Comparison of ENCODE assay signal across 23 cellular contexts in genomic region chr9:130309689-130310455, GRCh38. TPM values are rescaled to one million over a fixed set of nuclear protein-coding genes. Genes with fewer than 3 reads are reported as not detected.
DNase-seq lines count a peak whose midpoint lies in the region; ATAC-seq, FAIRE-seq and TF ChIP-seq lines count a peak whose summit lies in the region.
"Had no signal": no experiment of that assay in that cellular context is flagged by ENCODE, and none has a peak within 500 bp of the region (broad histone marks: within the 10 kb centered on the region; RNA-seq: fewer than 3 reads in every experiment).

No MANE protein-coding gene starts in this region.

- H3K4me3 Mint-ChIP-seq in neural progenitor cell: no peak overlapping the region
- H3K4me3 Mint-ChIP-seq: CD4-positive, alpha-beta memory T cell had no signal

- ATAC-seq in Right ventricle myocardium inferior (no peak), left cardiac atrium (no peak), HepG2 (no peak), right lobe of liver (no peak)
- ATAC-seq: A549, HCT116 had no signal

- H3K27ac ChIP-seq in HepG2 (ENCODE audit: extremely low read length, insufficient read depth, low read length) (no peak overlapping the region), right lobe of liver (no peak overlapping the region), neural progenitor cell (no peak overlapping the region)
- H3K27ac ChIP-seq: 22Rv1, A549, C4-2B had no signal

- H3K4me3 ChIP-seq in HepG2 (replicated peaks in 1 of 3; ENCODE audit: insufficient read depth in 1 of 3, low read depth in 2 of 3, low read length in 3 of 3) (no peak overlapping the region), right lobe of liver (no peak overlapping the region), neural progenitor cell (no peak overlapping the region)
- H3K4me3 ChIP-seq: A549 had no signal

- TF ChIP-seq CTCF in HepG2 (CRISPR knock-in tag; IDR thresholded peaks at IDR 0.05): no peak
- TF ChIP-seq CTCF in right lobe of liver (IDR thresholded peaks at IDR 0.05): no peak
- no peak for TF ChIP-seq CTCF in neural progenitor cell (IDR thresholded peaks at IDR 0.05)

- H3K27me3 ChIP-seq in HepG2 (ENCODE audit: control insufficient read depth in 1 of 2, insufficient read depth in 2 of 2, low read length in 2 of 2) (peaks cover 2 to 13% of the 10 kb centered on the region in 2 experiments; a peak in 4 of 5 replicates), right lobe of liver (no peaks in the 10 kb centered on the region), neural progenitor cell (no peaks in the 10 kb centered on the region)

- no peaks in the 10 kb centered on the region for H3K9me3 Mint-ChIP-seq in neural progenitor cell
- H3K9me3 Mint-ChIP-seq: CD4-positive, alpha-beta memory T cell had no signal

- no peaks in the 10 kb centered on the region for H3F3A ChIP-seq in neural progenitor cell (ENCODE audit: low read depth)

- in situ Hi-C loops in HepG2 (cut with HindIII; ENCODE audit: extremely low pct_ligation_motif_present, low pct_unique_long_range_greater_than_20kb): no loop called here

- peaks cover 9% of the 10 kb centered on the region for H3K27me3 Mint-ChIP-seq in neural progenitor cell (ENCODE audit: insufficient read depth, low read depth)

- intact Hi-C loops in Right ventricle myocardium inferior (cut with DNase I): no loop called here
- intact Hi-C loops in left cardiac atrium (cut with DNase I): no loop called here
- intact Hi-C loops in HepG2 (cut with micrococcal nuclease; ENCODE audit: unreplicated experiment): no loop called here
- intact Hi-C loops in right lobe of liver (cut with DNase I): no loop called here

- TF ChIP-seq EP300 in HepG2 (IDR thresholded peaks at IDR 0.05; ENCODE audit: low read depth in 2 of 2, low read length in 2 of 2) (no peak), HepG2 (CRISPR knock-in tag; IDR thresholded peaks at IDR 0.05; ENCODE audit: borderline replicate concordance) (no peak)

- POLR2A ChIA-PET in HepG2 (lab: Yijun Ruan, JAX): no interaction called here

- no peaks in the 10 kb centered on the region for H3K79me2 ChIP-seq in HepG2 (ENCODE audit: insufficient read depth, low read length)
- no peaks in the 10 kb centered on the region for H3K79me2 ChIP-seq in neural progenitor cell (ENCODE audit: low read depth)

- WGBS in HepG2 (ENCODE audit: low lambda C conversion rate): 62% methylated on average over 13 of the region's 13 CpGs
- WGBS in right lobe of liver (ENCODE audit: insufficient coverage, low coverage, low lambda C conversion rate, missing lambda C conversion rate): 94% methylated on average over 2 of the region's 13 CpGs

- FAIRE-seq in HepG2 (lab: Jason Lieb, UNC): no peak
- FAIRE-seq: A549, GM12892, GM18507, HTR-8/SVneo had no signal

- DNase-seq in Right ventricle myocardium inferior (ENCODE audit: missing footprints) (peak; percentile 40), left cardiac atrium (no peak), HepG2 (ENCODE audit: low spot score) (no peak), right lobe of liver (no peak), neural progenitor cell (ENCODE audit: low spot score) (no peak), SKM-1 treated with dmso at 0.1 percent for 144 hours (lab: John Stamatoyannopoulos, UW; ENCODE audit: unreplicated experiment) (no peak), NCI-H2029 treated with DMSO at 0.1 percent for 48 hours (lab: John Stamatoyannopoulos, UW) (no peak)
- DNase-seq: AML-193; CD4-positive, alpha-beta memory T cell; DMS153; DMS79; GDM1; GOT3; H7 had no signal

- no peaks in the 10 kb centered on the region for H3K36me3 Mint-ChIP-seq in neural progenitor cell
- H3K36me3 Mint-ChIP-seq: CD4-positive, alpha-beta memory T cell; IgD-negative memory B cell had no signal

- no peaks in the 10 kb centered on the region for H3K9me3 ChIP-seq in HepG2 (ENCODE audit: low read length)
- H3K9me3 ChIP-seq in right lobe of liver: no peaks in the 10 kb centered on the region
- no peaks in the 10 kb centered on the region for H3K9me3 ChIP-seq in neural progenitor cell (ENCODE audit: low read depth)
- H3K9me3 ChIP-seq: A549 had no signal

- peak overlapping the region; percentile 42 for H3K27ac Mint-ChIP-seq in neural progenitor cell
- H3K27ac Mint-ChIP-seq: CD4-positive, alpha-beta memory T cell; IgD-negative memory B cell had no signal

- BruUV-seq in HepG2 (replicated peaks; lab: Mats Ljungman, UMichigan): no TSS peak

- H2AFZ ChIP-seq in HepG2 (ENCODE audit: low read length) (no peak overlapping the region), neural progenitor cell (replicated peaks) (no peak overlapping the region)

- no peaks in the 10 kb centered on the region for H3K4me1 Mint-ChIP-seq in neural progenitor cell

- H3K9ac ChIP-seq in HepG2 (ENCODE audit: insufficient read depth, low read depth, low read length) (no peak overlapping the region), neural progenitor cell (no peak overlapping the region)

- no peak for TF ChIP-seq RAD21 in HepG2 (CRISPR knock-in tag; IDR thresholded peaks at IDR 0.05)

- H3K36me3 ChIP-seq in HepG2 (replicated peaks in 1 of 2; ENCODE audit: control insufficient read depth in 1 of 2, insufficient read depth in 2 of 2, low read length in 2 of 2) (no peaks in the 10 kb centered on the region), right lobe of liver (no peaks in the 10 kb centered on the region), neural progenitor cell (no peaks in the 10 kb centered on the region)

- CTCF ChIA-PET in HepG2 (lab: Yijun Ruan, JAX; ENCODE audit: low intra/inter-chr PET ratio, low total read pairs): no interaction called here

- H3K4me2 ChIP-seq in HepG2 (ENCODE audit: low read depth, low read length): no peak overlapping the region
- no peak overlapping the region for H3K4me2 ChIP-seq in neural progenitor cell
- H3K4me2 ChIP-seq: A549 had no signal

- no peak for TF ChIP-seq POLR2A in HepG2 (IDR thresholded peaks at IDR 0.05; ENCODE audit: insufficient read depth in 1 of 2, low read depth in 2 of 2, low read length in 2 of 2)
- no peak for TF ChIP-seq POLR2A in right lobe of liver (IDR thresholded peaks at IDR 0.05)

- H4K20me1 ChIP-seq in HepG2 (ENCODE audit: insufficient read depth, low read length) (0 out of 2 replicates have a peak, but pooled peaks cover 4% of the 10 kb centered on the region), neural progenitor cell (ENCODE audit: low read depth) (no peaks in the 10 kb centered on the region)

- no peaks in the 10 kb centered on the region for H3K4me1 ChIP-seq in HepG2 (ENCODE audit: insufficient read depth, low read length)
- H3K4me1 ChIP-seq in right lobe of liver: peaks cover 0 to 13% (median 0%) of the 10 kb centered on the region in 4 donors
- no peaks in the 10 kb centered on the region for H3K4me1 ChIP-seq in neural progenitor cell
- H3K4me1 ChIP-seq: A549 had no signal

TF ChIP-seq in HepG2, 621 proteins besides CTCF, POLR2A, EP300 and RAD21:
- peak; percentile 66; the same call in 1 of the 2 replicates for TF ChIP-seq RBAK (CRISPR knock-in tag; IDR thresholded peaks at IDR 0.05)
- TF ChIP-seq CC2D1A (CRISPR knock-in tag; IDR thresholded peaks at IDR 0.05): no peak
TF ChIP-seq in HepG2: peak in this region for 1.

RNA-seq across cellular contexts. Expression of gene HMCN2, which starts 44.3 kb away (rescaled TPM):
- total RNA-seq in Right ventricle myocardium inferior (5.7 TPM), left cardiac atrium (1 to 10 TPM; 4.6 to 6.0 TPM), HepG2 (2016; rRNA removed; fragmentation: Illumina TruSeq; extraction: Trizol) (0.09 TPM in 1 of 2 replicates, not detected in the other), right lobe of liver (1 to 10 TPM in 4 of 6 experiments, under 1 TPM in 2; 0.31 to 2.0 (median 1.1) TPM), neural progenitor cell (ENCODE audit: low replicate concordance) (0.15 and 0.40 TPM in 2 replicates)
- 0.09 TPM in 1 of 2 replicates, not detected in the other for total RNA-seq in HepG2 (2016; cell fraction: cytosol; rRNA removed; fragmentation: Illumina TruSeq; extraction: Trizol; ENCODE audit: low read depth)
- 0.02 TPM in 1 of 2 replicates, not detected in the other for total RNA-seq in HepG2 (2016; cell fraction: insoluble cytoplasmic fraction; rRNA removed; fragmentation: Illumina TruSeq; extraction: Trizol)
- total RNA-seq in HepG2 (2016; cell fraction: membrane; rRNA removed; fragmentation: Illumina TruSeq; extraction: Trizol): not detected in 2 replicates
- not detected in 2 replicates for total RNA-seq in HepG2 (2016; cell fraction: nucleus; rRNA removed; fragmentation: Illumina TruSeq; extraction: Trizol)
- polyA plus RNA-seq in HepG2 (2011; rRNA removed): 0.09 TPM in 1 of 2 replicates, not detected in the other
- polyA plus RNA-seq in HepG2 (2011; cell fraction: cytosol; rRNA removed): 0.01 TPM in 1 of 2 replicates, not detected in the other
- 0.06 and 0.14 TPM in 2 replicates for polyA plus RNA-seq in HepG2 (2011; cell fraction: nucleus; rRNA removed)
- not detected in 2 replicates for polyA plus RNA-seq in HepG2 (2012)
- not detected in 2 replicates for polyA plus RNA-seq in HepG2 (2016; cell fraction: cytosol; fragmentation: Illumina TruSeq; extraction: Trizol; ENCODE audit: low read depth)
- not detected in 2 replicates for polyA plus RNA-seq in HepG2 (2016; cell fraction: insoluble cytoplasmic fraction; fragmentation: Illumina TruSeq; extraction: Trizol; ENCODE audit: low read depth)
- polyA plus RNA-seq in HepG2 (2016; cell fraction: membrane; fragmentation: Illumina TruSeq; extraction: Trizol; ENCODE audit: low read depth): not detected in 2 replicates
- polyA plus RNA-seq in HepG2 (2016; cell fraction: nucleus; fragmentation: Illumina TruSeq; extraction: Trizol; ENCODE audit: insufficient read depth, low read depth): not detected in 2 replicates
- 0.35 TPM in 1 of 2 replicates, not detected in the other for polyA minus RNA-seq in HepG2 (2011; rRNA and poly(A)+ RNA removed; ENCODE audit: low replicate concordance)
- not detected in 2 replicates for polyA minus RNA-seq in HepG2 (2011; cell fraction: cytosol; rRNA and poly(A)+ RNA removed)
- not detected in 2 replicates for polyA minus RNA-seq in HepG2 (2011; cell fraction: nucleus; rRNA and poly(A)+ RNA removed)
- total RNA-seq: CD4-positive, alpha-beta memory T cell had no signal
- polyA plus RNA-seq: BJ; CD4-positive, alpha-beta memory T cell; IgD-negative memory B cell had no signal
